Comparison of ENCODE assay signal across 12 cellular contexts in the genomic region with DNA sequence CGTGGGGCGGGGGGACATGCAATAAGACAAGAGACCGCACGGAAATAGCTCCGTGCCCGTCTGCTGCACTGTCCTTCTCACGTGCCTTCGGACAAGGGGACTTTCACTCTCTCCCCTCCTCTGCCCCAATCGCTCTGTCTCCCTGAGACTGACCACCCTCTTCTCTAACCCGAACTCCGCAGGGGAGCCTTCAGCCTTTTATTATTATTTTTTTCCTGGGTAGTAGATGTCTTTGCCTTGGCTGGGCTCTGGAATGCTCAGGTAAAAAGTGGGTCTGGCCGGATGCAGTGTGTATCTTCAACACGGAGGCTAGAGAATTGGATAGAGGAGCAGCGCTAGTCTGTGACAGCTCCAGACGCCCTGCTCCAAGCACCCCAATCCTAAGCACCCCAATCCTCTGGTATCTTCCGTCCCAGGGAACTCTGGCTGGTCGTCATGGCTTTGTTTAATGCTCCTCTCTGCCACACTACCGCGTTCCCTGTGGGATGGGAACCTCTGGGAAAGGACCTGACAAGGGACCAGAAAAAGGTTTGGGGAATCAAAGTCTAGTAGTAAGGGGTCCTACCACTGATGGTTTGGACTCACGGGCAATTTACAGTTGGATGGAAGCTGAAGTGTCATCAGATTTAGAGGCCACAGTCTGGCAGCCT. TPM values are rescaled to one million over a fixed set of nuclear protein-coding genes. Genes with fewer than 3 reads are reported as not detected.
DNase-seq lines count a peak whose midpoint lies in the region; ATAC-seq and TF ChIP-seq lines count a peak whose summit lies in the region.
"Had no signal": no experiment of that assay in that cellular context is flagged by ENCODE, and none has a peak within 500 bp of the region (broad histone marks: within the 10 kb centered on the region; RNA-seq: fewer than 3 reads in every experiment).

No MANE protein-coding gene starts in this region.

- H3K27ac Mint-ChIP-seq in stimulated activated naive CD8-positive, alpha-beta T cell treated with anti-CD3 and anti-CD28 coated beads, Interleukin-15, Interleukin-2, amounts not matched to agents 100 ng/mL and 50 ng/mL, for 24 hours, result no peak overlapping the region
- no peak overlapping the region for H3K27ac Mint-ChIP-seq in nephron progenitor cell

- peak overlapping the region; percentile 72 for H3K4me3 ChIP-seq in coronary artery

- no peaks in the 10 kb centered on the region for H3K36me3 Mint-ChIP-seq in stimulated activated naive CD8-positive, alpha-beta T cell treated with anti-CD3 and anti-CD28 coated beads, Interleukin-15, Interleukin-2, amounts not matched to agents 100 ng/mL and 50 ng/mL, for 24 hours (ENCODE audit: low read depth)
- H3K36me3 Mint-ChIP-seq in nephron progenitor cell (ENCODE audit: low read depth), result no peaks in the 10 kb centered on the region

- H3K9me3 Mint-ChIP-seq in stimulated activated naive CD8-positive, alpha-beta T cell treated with anti-CD3 and anti-CD28 coated beads, Interleukin-15, Interleukin-2, amounts not matched to agents 100 ng/mL and 50 ng/mL, for 24 hours, result no peaks in the 10 kb centered on the region
- H3K9me3 Mint-ChIP-seq in nephron progenitor cell, result peaks cover 6% of the 10 kb centered on the region

- DNase-seq in stimulated activated naive CD8-positive, alpha-beta T cell treated with anti-CD3 and anti-CD28 coated beads, Interleukin-15, Interleukin-2, amounts not matched to agents 100 U/mL and 50 U/mL, for 24 hours, result no peak
- DNase-seq in coronary artery (ENCODE audit: low spot score) (peak; percentile 65), nephron progenitor cell (no peak), NCI-H187 treated with DMSO at 0.1 percent for 48 hours (lab: John Stamatoyannopoulos, UW) (no peak), iPS-NIHi7 (ENCODE audit: extremely low spot score) (no peak), G401 (ENCODE audit: low spot score) (no peak), MV-4-11 (lab: John Stamatoyannopoulos, UW) (no peak)
- DNase-seq: DMS 273 treated with DMSO at 0.1 percent for 48 hours, erythroblast had no signal

- peaks cover 18% of the 10 kb centered on the region for H3K4me1 Mint-ChIP-seq in stimulated activated naive CD8-positive, alpha-beta T cell treated with anti-CD3 and anti-CD28 coated beads, Interleukin-15, Interleukin-2, amounts not matched to agents 100 ng/mL and 50 ng/mL, for 24 hours (ENCODE audit: low read depth)
- peaks cover 46% of the 10 kb centered on the region for H3K4me1 Mint-ChIP-seq in nephron progenitor cell

- peaks cover 81% of the 10 kb centered on the region for H3K27me3 Mint-ChIP-seq in stimulated activated naive CD8-positive, alpha-beta T cell treated with anti-CD3 and anti-CD28 coated beads, Interleukin-15, Interleukin-2, amounts not matched to agents 100 ng/mL and 50 ng/mL, for 24 hours
- H3K27me3 Mint-ChIP-seq in nephron progenitor cell (ENCODE audit: low read depth, poor library complexity), result peaks cover 41% of the 10 kb centered on the region

- peak overlapping the region; percentile 35 for H3K4me3 Mint-ChIP-seq in stimulated activated naive CD8-positive, alpha-beta T cell treated with anti-CD3 and anti-CD28 coated beads, Interleukin-15, Interleukin-2, amounts not matched to agents 100 ng/mL and 50 ng/mL, for 24 hours
- H3K4me3 Mint-ChIP-seq in nephron progenitor cell, result peak overlapping the region; percentile 68

- ATAC-seq in stimulated activated naive CD8-positive, alpha-beta T cell treated with anti-CD3 and anti-CD28 coated beads, Interleukin-15, Interleukin-2, amounts not matched to agents 100 U/mL and 50 U/mL, for 24 hours, result no peak
- ATAC-seq: Right ventricle myocardium inferior had no signal

- TF ChIP-seq CTCF in coronary artery (IDR thresholded peaks at IDR 0.05) (no peak), nephron progenitor cell (IDR thresholded peaks at IDR 0.05) (no peak)

- in situ Hi-C loops in G401 (cut with HindIII; ENCODE audit: low sequenced_read_pairs), result loop anchor here (5.0 kb wide), 1 partner anchor 193 kb away; no protein-coding TSS in a partner anchor

- H3K27ac ChIP-seq in coronary artery, result no peak overlapping the region
- H3K27ac ChIP-seq: ovary had no signal

RNA-seq across cellular contexts. Expression of a gene that starts 25.1 kb away (rescaled TPM):
- 8.1 and 12.3 TPM in 2 replicates for total RNA-seq in G401 (2014; rRNA removed; shearing (Covaris generic))

RNA-seq across cellular contexts. Expression of a gene that starts 39.9 kb away (rescaled TPM):
- 12.2 and 13.5 TPM in 2 replicates for total RNA-seq in G401 (2014; rRNA removed; shearing (Covaris generic))

RNA-seq across cellular contexts. Expression of a gene that starts 57.6 kb away (rescaled TPM):
- not detected in 2 replicates for total RNA-seq in G401 (2014; rRNA removed; shearing (Covaris generic))
